In genomic region chr2:60215295-60215990, GRCh38 we compare ENCODE assay signal across 17 cellular contexts.
A peak's percentile ranks its signal among the peaks of the same experiment; 100 is the strongest.
DNase-seq lines count a peak whose midpoint lies in the region; ATAC-seq and TF ChIP-seq lines count a peak whose summit lies in the region.
"Had no signal": no experiment of that assay in that cellular context is flagged by ENCODE, and none has a peak within 500 bp of the region (broad histone marks: within the 10 kb centered on the region; RNA-seq: fewer than 3 reads in every experiment).

No MANE protein-coding gene starts in this region.

- WGBS in stomach, 5 donors, result 43 to 56% (median 50%) methylated on average over 19 of the region's 19 CpGs

- H3K9me3 ChIP-seq in duodenal mucosa (ENCODE audit: control insufficient read depth in 1 of 2, low read length in 2 of 2), result no peaks in the 10 kb centered on the region
- no peaks in the 10 kb centered on the region for H3K9me3 ChIP-seq in muscle layer of colon (ENCODE audit: low read length)
- H3K9me3 ChIP-seq in vagina, result no peaks in the 10 kb centered on the region
- no peaks in the 10 kb centered on the region for H3K9me3 ChIP-seq in stomach
- no peaks in the 10 kb centered on the region for H3K9me3 ChIP-seq in CD4-positive, alpha-beta T cell (ENCODE audit: control insufficient read depth, low read length)

- no peak for TF ChIP-seq EP300 in stomach (IDR thresholded peaks at IDR 0.05)

- peaks cover 41 to 46% of the 10 kb centered on the region in 2 donors for H3K4me1 ChIP-seq in duodenal mucosa (ENCODE audit: control insufficient read depth in 1 of 2, insufficient read depth in 2 of 2, low read length in 2 of 2)
- H3K4me1 ChIP-seq in muscle layer of colon (ENCODE audit: insufficient read depth, low read length), result peaks cover 20% of the 10 kb centered on the region
- H3K4me1 ChIP-seq in vagina, result peaks cover 39% of the 10 kb centered on the region
- peaks cover 12 to 36% (median 30%) of the 10 kb centered on the region in 4 donors for H3K4me1 ChIP-seq in stomach

- no peaks in the 10 kb centered on the region for H3K27me3 Mint-ChIP-seq in CD4-positive, alpha-beta T cell
- H3K27me3 Mint-ChIP-seq: memory B cell had no signal

- CTCF ChIA-PET in CD4-positive, alpha-beta T cell (lab: Charles Lee), result no interaction called here

- H3K4me3 ChIP-seq in duodenal mucosa (ENCODE audit: low read depth in 1 of 2, low read length in 2 of 2) (peak overlapping the region; percentile 8 to 43), muscle layer of colon (ENCODE audit: low read depth in 1 of 2, low read length in 2 of 2) (no peak overlapping the region), vagina (no peak overlapping the region), stomach (no peak overlapping the region)

- DNase-seq in NCI-H2081 (lab: John Stamatoyannopoulos, UW) (peak; percentile 8 to 14), NCI-H2081 treated with DMSO at 0.1 percent for 48 hours (lab: John Stamatoyannopoulos, UW) (no peak), vagina (ENCODE audit: extremely low spot score in 2 of 2) (no peak), stomach (no peak)
- DNase-seq in CD4-positive, alpha-beta T cell, result no peak
- DNase-seq: activated CD4-positive, CD25-positive, alpha-beta regulatory T cell treated with anti-CD3 and anti-CD28 coated beads, Interleukin-2, amount 50 U/mL, for 72 hours; central memory CD4-positive, alpha-beta T cell; foreskin keratinocyte; KG1; occipital lobe; stimulated activated naive CD8-positive, alpha-beta T cell treated with anti-CD3 and anti-CD28 coated beads, Interleukin-15, Interleukin-2, amounts not matched to agents 100 U/mL and 50 U/mL, for 24 hours had no signal

- H3K4me1 Mint-ChIP-seq in CD4-positive, alpha-beta T cell (ENCODE audit: low read depth), result peaks cover 6% of the 10 kb centered on the region
- H3K4me1 Mint-ChIP-seq: memory B cell had no signal

- no peak for ATAC-seq in HG03565 (IDR thresholded peaks at IDR 0.05; ENCODE audit: unreplicated experiment)
- ATAC-seq in CD4-positive, alpha-beta T cell (ENCODE audit: poor library complexity), result no peak
- ATAC-seq: activated naive CD4-positive, alpha-beta T cell treated with anti-CD3 and anti-CD28 coated beads, Interleukin-2, amount 50 U/mL, for 72 hours; foreskin keratinocyte; stimulated activated naive CD8-positive, alpha-beta T cell treated with anti-CD3 and anti-CD28 coated beads, Interleukin-15, Interleukin-2, amounts not matched to agents 100 U/mL and 50 U/mL, for 24 hours had no signal

- no peak overlapping the region for H3K4me3 Mint-ChIP-seq in CD4-positive, alpha-beta T cell
- H3K4me3 Mint-ChIP-seq: memory B cell had no signal

- H3K27me3 ChIP-seq in duodenal mucosa (ENCODE audit: control insufficient read depth in 1 of 2, insufficient read depth in 2 of 2, low read length in 2 of 2), result no peaks in the 10 kb centered on the region
- no peaks in the 10 kb centered on the region for H3K27me3 ChIP-seq in muscle layer of colon (ENCODE audit: control insufficient read depth in 1 of 2, insufficient read depth in 2 of 2, low read length in 2 of 2)
- H3K27me3 ChIP-seq in vagina, result no peaks in the 10 kb centered on the region
- no peaks in the 10 kb centered on the region for H3K27me3 ChIP-seq in stomach
- no peaks in the 10 kb centered on the region for H3K27me3 ChIP-seq in CD4-positive, alpha-beta T cell (ENCODE audit: control insufficient read depth, insufficient read depth, low read length)
- H3K27me3 ChIP-seq: foreskin keratinocyte had no signal

- no peak overlapping the region for H3K27ac Mint-ChIP-seq in CD4-positive, alpha-beta T cell
- H3K27ac Mint-ChIP-seq: activated naive CD4-positive, alpha-beta T cell treated with anti-CD3 and anti-CD28 coated beads, Interleukin-2, amount 50 U/mL, for 72 hours had no signal

- H3K9ac ChIP-seq in duodenal mucosa (ENCODE audit: low read depth in 1 of 2, low read length in 2 of 2) (peak overlapping the region in 1 of 2 donors; percentile 45), muscle layer of colon (ENCODE audit: low read length) (no peak overlapping the region)

- H3K36me3 Mint-ChIP-seq in CD4-positive, alpha-beta T cell (ENCODE audit: low read depth), result no peaks in the 10 kb centered on the region
- H3K36me3 Mint-ChIP-seq: activated naive CD4-positive, alpha-beta T cell treated with anti-CD3 and anti-CD28 coated beads, Interleukin-2, amount 50 U/mL, for 72 hours; memory B cell had no signal

- intact Hi-C loops in vagina (cut with DNase I), result no loop called here
- intact Hi-C loops in stomach (cut with DNase I; ENCODE audit: low total_unique reads), result no loop called here
- intact Hi-C loops in CD4-positive, alpha-beta T cell (cut with DNase I, micrococcal nuclease), result no loop called here

- POLR2A ChIA-PET in CD4-positive, alpha-beta T cell (lab: Charles Lee), result no interaction called here

- H3K36me3 ChIP-seq in duodenal mucosa (ENCODE audit: control insufficient read depth in 1 of 2, insufficient read depth in 2 of 2, low read length in 2 of 2) (no peaks in the 10 kb centered on the region), muscle layer of colon (ENCODE audit: insufficient read depth, low read length) (no peaks in the 10 kb centered on the region), vagina (no peaks in the 10 kb centered on the region), stomach (no peaks in the 10 kb centered on the region)

- TF ChIP-seq POLR2A in vagina (IDR thresholded peaks at IDR 0.05) (no peak), stomach (IDR thresholded peaks at IDR 0.05) (no peak)

- TF ChIP-seq CTCF in vagina (IDR thresholded peaks at IDR 0.05) (no peak), stomach (IDR thresholded peaks at IDR 0.05) (no peak)
- no peak for TF ChIP-seq CTCF in CD4-positive, alpha-beta T cell (IDR thresholded peaks at IDR 0.05)

- H3K9me3 Mint-ChIP-seq in CD4-positive, alpha-beta T cell, result no peaks in the 10 kb centered on the region
- H3K9me3 Mint-ChIP-seq: activated naive CD4-positive, alpha-beta T cell treated with anti-CD3 and anti-CD28 coated beads, Interleukin-2, amount 50 U/mL, for 72 hours; memory B cell had no signal

- H3K27ac ChIP-seq in duodenal mucosa (ENCODE audit: low read depth, low read length) (no peak overlapping the region), muscle layer of colon (ENCODE audit: low read depth, low read length) (peak overlapping the region; percentile 48), vagina (peak overlapping the region; percentile 54), stomach (peak overlapping the region in 2 of 5 donors; percentile 36 to 49)
- H3K27ac ChIP-seq in CD4-positive, alpha-beta T cell (ENCODE audit: low read depth, low read length), result no peak overlapping the region
- H3K27ac ChIP-seq: foreskin keratinocyte, HL-60 had no signal

Comparison
In these comparisons a context has a peak if more than half of its experiments do, and no peak if none do; other contexts are left out.
1. DNase-seq: peak in NCI-H2081 (2 of 2); none in NCI-H2081 treated with DMSO at 0.1 percent for 48 hours (single experiment), vagina (0 of 2), stomach (single experiment) and CD4-positive, alpha-beta T cell (0 of 10).
2. H3K27ac ChIP-seq: peak in muscle layer of colon (single experiment) and vagina (single experiment); none in duodenal mucosa (single experiment) and CD4-positive, alpha-beta T cell (single experiment).
3. H3K4me3 ChIP-seq: peak in duodenal mucosa (2 of 2); none in muscle layer of colon (0 of 2), vagina (0 of 2) and stomach (0 of 4).